17 cellular contexts compared by ENCODE assay signal in genomic region chr1:44817307-44817706, GRCh38. TPM values are rescaled to one million over a fixed set of nuclear protein-coding genes. Genes with fewer than 3 reads are reported as not detected.
DNase-seq lines count a peak whose midpoint lies in the region; ATAC-seq and TF ChIP-seq lines count a peak whose summit lies in the region.
"Had no signal": no experiment of that assay in that cellular context is flagged by ENCODE, and none has a peak within 500 bp of the region (broad histone marks: within the 10 kb centered on the region; RNA-seq: fewer than 3 reads in every experiment).

No MANE protein-coding gene starts in this region.

- ATAC-seq in activated T-cell treated with anti-CD3 and anti-CD28 coated beads, Interleukin-2, amount 50 U/mL, for 4 hours = no peak
- no peak for ATAC-seq in GM19328 (IDR thresholded peaks at IDR 0.05; ENCODE audit: unreplicated experiment)
- ATAC-seq: GM12878, right cardiac atrium had no signal

- H3K27me3 Mint-ChIP-seq in activated T-cell treated with anti-CD3 and anti-CD28 coated beads, Interleukin-2, amount 50 U/mL, for 4 hours (ENCODE audit: low read depth) = no peaks in the 10 kb centered on the region
- no peaks in the 10 kb centered on the region for H3K27me3 Mint-ChIP-seq in activated CD4-positive, alpha-beta memory T cell treated with anti-CD3 and anti-CD28 coated beads, Interleukin-2, amount 10 ng/mL, durations not matched to agents 7 days and 5 days
- no peaks in the 10 kb centered on the region for H3K27me3 Mint-ChIP-seq in progenitor cell of endocrine pancreas

- no peak for TF ChIP-seq CTCF in progenitor cell of endocrine pancreas (IDR thresholded peaks at IDR 0.05; ENCODE audit: unreplicated experiment)

- H3K36me3 Mint-ChIP-seq in activated T-cell treated with anti-CD3 and anti-CD28 coated beads, Interleukin-2, amount 50 U/mL, for 4 hours (ENCODE audit: insufficient read depth) = peaks cover 6% of the 10 kb centered on the region
- peaks cover 14% of the 10 kb centered on the region for H3K36me3 Mint-ChIP-seq in activated CD4-positive, alpha-beta memory T cell treated with anti-CD3 and anti-CD28 coated beads, Interleukin-2, amount 10 ng/mL, durations not matched to agents 7 days and 5 days (ENCODE audit: low read depth)
- peaks cover 9% of the 10 kb centered on the region for H3K36me3 Mint-ChIP-seq in progenitor cell of endocrine pancreas (ENCODE audit: insufficient read depth)

- peaks cover 44% of the 10 kb centered on the region for H3K4me1 Mint-ChIP-seq in activated T-cell treated with anti-CD3 and anti-CD28 coated beads, Interleukin-2, amount 50 U/mL, for 4 hours (ENCODE audit: low read depth)
- peaks cover 53% of the 10 kb centered on the region for H3K4me1 Mint-ChIP-seq in activated CD4-positive, alpha-beta memory T cell treated with anti-CD3 and anti-CD28 coated beads, Interleukin-2, amount 10 ng/mL, durations not matched to agents 7 days and 5 days
- H3K4me1 Mint-ChIP-seq in progenitor cell of endocrine pancreas (ENCODE audit: low read depth) = peaks cover 22% of the 10 kb centered on the region

- CTCF ChIA-PET in activated CD4-positive, alpha-beta memory T cell treated with anti-CD3 and anti-CD28 coated beads, Interleukin-2, amount 10 ng/mL, durations not matched to agents 7 days and 5 days (lab: Charles Lee) = interaction anchor here (0.7 to 5.8 kb wide), 4 partner anchors 10 to 33 kb away, joined by 3 to 76 read pairs (median 40); partner anchors contain the start of genes BTBD19, DYNLT4 and PLK3

- no peaks in the 10 kb centered on the region for H3K9me3 Mint-ChIP-seq in activated T-cell treated with anti-CD3 and anti-CD28 coated beads, Interleukin-2, amount 50 U/mL, for 4 hours
- no peaks in the 10 kb centered on the region for H3K9me3 Mint-ChIP-seq in activated CD4-positive, alpha-beta memory T cell treated with anti-CD3 and anti-CD28 coated beads, Interleukin-2, amount 10 ng/mL, durations not matched to agents 7 days and 5 days
- no peaks in the 10 kb centered on the region for H3K9me3 Mint-ChIP-seq in progenitor cell of endocrine pancreas (ENCODE audit: low read depth)

- H3K4me3 Mint-ChIP-seq in activated T-cell treated with anti-CD3 and anti-CD28 coated beads, Interleukin-2, amount 50 U/mL, for 4 hours = peak overlapping the region; percentile 20
- peak overlapping the region; percentile 21 for H3K4me3 Mint-ChIP-seq in activated CD4-positive, alpha-beta memory T cell treated with anti-CD3 and anti-CD28 coated beads, Interleukin-2, amount 10 ng/mL, durations not matched to agents 7 days and 5 days
- H3K4me3 Mint-ChIP-seq in progenitor cell of endocrine pancreas (ENCODE audit: low read depth) = no peak overlapping the region

- DNase-seq in activated T-cell treated with anti-CD3 and anti-CD28 coated beads, Interleukin-2, amount 50 U/mL, for 4 hours = no peak
- DNase-seq in activated T-cell treated with anti-CD3 and anti-CD28 coated beads for 4 hours = no peak
- no peak for DNase-seq in activated CD4-positive, alpha-beta memory T cell treated with anti-CD3 and anti-CD28 coated beads, Interleukin-2, amount 10 ng/mL, durations not matched to agents 7 days and 5 days
- peak; percentile 43 for DNase-seq in epithelial cell of prostate (ENCODE audit: low read depth, low spot score)
- DNase-seq in progenitor cell of endocrine pancreas (ENCODE audit: low spot score, unreplicated experiment) = no peak
- DNase-seq in NCI-H1417 treated with DMSO at 0.1 percent for 48 hours (lab: John Stamatoyannopoulos, UW) = no peak
- DNase-seq in epidermal melanocyte (ENCODE audit: insufficient read length, low spot score) = no peak
- DNase-seq: activated CD8-positive, alpha-beta memory T cell treated with anti-CD3 and anti-CD28 coated beads, Interleukin-2, amount 50 U/mL, for 48 hours; colonic mucosa; KBM-7 had no signal

- H3K27ac ChIP-seq in epithelial cell of prostate = peak overlapping the region; percentile 11
- H3K27ac ChIP-seq: colonic mucosa, esophagus muscularis mucosa, HL-60, neutrophil had no signal

- H3K27ac Mint-ChIP-seq in activated CD4-positive, alpha-beta memory T cell treated with anti-CD3 and anti-CD28 coated beads, Interleukin-2, amount 10 ng/mL, durations not matched to agents 7 days and 5 days = peak overlapping the region; percentile 22
- peak overlapping the region; percentile 49 for H3K27ac Mint-ChIP-seq in progenitor cell of endocrine pancreas

- POLR2A ChIA-PET in activated CD4-positive, alpha-beta memory T cell treated with anti-CD3 and anti-CD28 coated beads, Interleukin-2, amount 10 ng/mL, durations not matched to agents 7 days and 5 days (lab: Charles Lee) = interaction anchor here (0.8 to 11.9 kb wide), 8 partner anchors 13 to 523 kb away, joined by 3 to 960 read pairs (median 144); partner anchors contain the start of genes BEST4, BTBD19, DYNLT4 and MUTYH

RNA-seq across cellular contexts. Expression of gene BTBD19, which starts 9.0 kb away (rescaled TPM):
- 10 to 100 TPM in 1 of 3 donors, 1 to 10 TPM in 2; 8.2 to 14.0 (median 8.3) TPM for total RNA-seq in activated T-cell treated with anti-CD3 and anti-CD28 coated beads, Interleukin-2, amount 50 U/mL, for 4 hours
- 1 to 10 TPM; 8.4 to 8.7 TPM for total RNA-seq in activated CD4-positive, alpha-beta memory T cell treated with anti-CD3 and anti-CD28 coated beads, Interleukin-2, amount 10 ng/mL, durations not matched to agents 7 days and 5 days
- total RNA-seq in progenitor cell of endocrine pancreas = 26.7 and 27.5 TPM in 2 replicates

RNA-seq across cellular contexts. Expression of gene DYNLT4, which starts 10.2 kb away (rescaled TPM):
- not detected for total RNA-seq in activated T-cell treated with anti-CD3 and anti-CD28 coated beads, Interleukin-2, amount 50 U/mL, for 4 hours
- 1 to 10 TPM; 1.9 to 2.2 TPM for total RNA-seq in activated CD4-positive, alpha-beta memory T cell treated with anti-CD3 and anti-CD28 coated beads, Interleukin-2, amount 10 ng/mL, durations not matched to agents 7 days and 5 days
- total RNA-seq in progenitor cell of endocrine pancreas = 0.55 and 0.79 TPM in 2 replicates

RNA-seq across cellular contexts. Expression of gene PLK3, which starts 17.1 kb away (rescaled TPM):
- 100 to 1,000 TPM; 186 to 239 (median 203) TPM for total RNA-seq in activated T-cell treated with anti-CD3 and anti-CD28 coated beads, Interleukin-2, amount 50 U/mL, for 4 hours
- total RNA-seq in activated CD4-positive, alpha-beta memory T cell treated with anti-CD3 and anti-CD28 coated beads, Interleukin-2, amount 10 ng/mL, durations not matched to agents 7 days and 5 days = 10 to 100 TPM; 62.8 to 63.5 TPM
- 11.8 and 13.3 TPM in 2 replicates for total RNA-seq in progenitor cell of endocrine pancreas

RNA-seq across cellular contexts. Expression of gene PTCH2, which starts 25.7 kb away (rescaled TPM):
- total RNA-seq in activated T-cell treated with anti-CD3 and anti-CD28 coated beads, Interleukin-2, amount 50 U/mL, for 4 hours = 1 to 10 TPM; 1.4 to 1.9 (median 1.6) TPM
- 1 to 10 TPM in 1 of 2 experiments, under 1 TPM in 1; 0.58 to 1.0 TPM for total RNA-seq in activated CD4-positive, alpha-beta memory T cell treated with anti-CD3 and anti-CD28 coated beads, Interleukin-2, amount 10 ng/mL, durations not matched to agents 7 days and 5 days
- total RNA-seq in progenitor cell of endocrine pancreas = 2.9 and 3.0 TPM in 2 replicates

RNA-seq across cellular contexts. Expression of gene BEST4, which starts 29.3 kb away (rescaled TPM):
- total RNA-seq in activated T-cell treated with anti-CD3 and anti-CD28 coated beads, Interleukin-2, amount 50 U/mL, for 4 hours = under 1 TPM; 0.53 to 0.63 (median 0.57) TPM
- 1 to 10 TPM; 1.0 to 1.3 TPM for total RNA-seq in activated CD4-positive, alpha-beta memory T cell treated with anti-CD3 and anti-CD28 coated beads, Interleukin-2, amount 10 ng/mL, durations not matched to agents 7 days and 5 days
- 2.1 and 2.4 TPM in 2 replicates for total RNA-seq in progenitor cell of endocrine pancreas
- total RNA-seq: astrocyte had no signal
